Comparison of ENCODE assay signal across 1 cellular context in the genomic region with DNA sequence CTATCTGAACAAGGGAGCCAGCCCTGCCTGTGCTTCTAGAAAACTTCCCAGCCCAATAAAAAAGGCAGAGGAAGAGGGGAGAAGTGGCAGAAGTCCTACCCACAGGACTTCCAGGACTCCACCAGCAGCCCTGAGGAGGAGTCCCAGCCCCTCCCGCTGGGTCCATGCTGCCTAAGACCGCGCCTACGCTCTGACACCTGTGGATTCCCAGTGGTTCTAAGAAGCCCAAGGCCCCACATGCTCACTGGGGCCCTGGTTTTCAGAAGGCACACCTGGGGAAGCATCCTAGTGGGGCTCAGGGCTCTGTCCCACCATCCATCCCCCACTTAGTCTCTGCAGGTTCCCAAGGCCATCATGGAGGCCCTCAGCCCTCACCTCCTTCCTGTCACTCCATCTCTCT.
TF ChIP-seq lines count a peak whose summit lies in the region.

No MANE protein-coding gene starts in this region.

TF ChIP-seq in IMR-90, 13 proteins besides CTCF, POLR2A, EP300 and RAD21:
- TF ChIP-seq USF2 (IDR thresholded peaks at IDR 0.05; ENCODE audit: low read depth, low read length) = no peak
- no peak for TF ChIP-seq ELK1 (IDR thresholded peaks at IDR 0.05; ENCODE audit: borderline replicate concordance, low read depth, low read length)
- no peak for TF ChIP-seq NFE2L2 (IDR thresholded peaks at IDR 0.05; ENCODE audit: low read depth, low read length)
- no peak for TF ChIP-seq CHD1 (IDR thresholded peaks at IDR 0.05; ENCODE audit: low read depth, low read length)
- TF ChIP-seq MAFK (IDR thresholded peaks at IDR 0.05; ENCODE audit: low read depth, low read length) = no peak
- TF ChIP-seq SMC3 (IDR thresholded peaks at IDR 0.05; ENCODE audit: low read depth, low read length) = no peak
- TF ChIP-seq RFX5 (IDR thresholded peaks at IDR 0.05; ENCODE audit: low read depth, low read length) = no peak
- TF ChIP-seq BHLHE40 (IDR thresholded peaks at IDR 0.05; ENCODE audit: low read depth, low read length) = no peak
- TF ChIP-seq MXI1 (IDR thresholded peaks at IDR 0.05; ENCODE audit: borderline replicate concordance, low read depth, low read length) = no peak
- TF ChIP-seq FOS (IDR thresholded peaks at IDR 0.05; ENCODE audit: low read depth, low read length) = no peak
- TF ChIP-seq MAZ (IDR thresholded peaks at IDR 0.05; ENCODE audit: borderline replicate concordance, low read depth, low read length) = no peak
- no peak for TF ChIP-seq CEBPB (IDR thresholded peaks at IDR 0.05; ENCODE audit: low read depth, low read length)
- no peak for TF ChIP-seq RCOR1 (IDR thresholded peaks at IDR 0.05; ENCODE audit: insufficient replicate concordance, low read length)
